In genomic region chr6:74075323-74075722, GRCh38 we compare ENCODE assay signal across 1 cellular context.
A peak's percentile ranks its signal among the peaks of the same experiment; 100 is the strongest.
TF ChIP-seq lines count a peak whose summit lies in the region.

No MANE protein-coding gene starts in this region.

TF ChIP-seq in HCT116, 20 proteins besides CTCF, POLR2A, EP300 and RAD21:
- TF ChIP-seq FOSL1 (IDR thresholded peaks at IDR 0.05; ENCODE audit: low read depth) (no peak), ZFX (IDR thresholded peaks at IDR 0.05) (no peak), CEBPB (IDR thresholded peaks at IDR 0.05; ENCODE audit: low read depth) (peak; percentile 38)
- TF ChIP-seq, protein P1, sequence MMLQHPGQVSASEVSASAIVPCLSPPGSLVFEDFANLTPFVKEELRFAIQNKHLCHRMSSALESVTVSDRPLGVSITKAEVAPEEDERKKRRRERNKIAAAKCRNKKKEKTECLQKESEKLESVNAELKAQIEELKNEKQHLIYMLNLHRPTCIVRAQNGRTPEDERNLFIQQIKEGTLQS (IDR thresholded peaks at IDR 0.05) = no peak
